Comparison of ENCODE assay signal across 9 cellular contexts in genomic region chr10:79239275-79239779, GRCh38.
A peak's percentile ranks its signal among the peaks of the same experiment; 100 is the strongest.
DNase-seq lines count a peak whose midpoint lies in the region; ATAC-seq and TF ChIP-seq lines count a peak whose summit lies in the region.
"Had no signal": no experiment of that assay in that cellular context is flagged by ENCODE, and none has a peak within 500 bp of the region (broad histone marks: within the 10 kb centered on the region; RNA-seq: fewer than 3 reads in every experiment).

No MANE protein-coding gene starts in this region.

- ATAC-seq in HG02852 (IDR thresholded peaks at IDR 0.05; ENCODE audit: unreplicated experiment) (no peak), HG03521 (IDR thresholded peaks at IDR 0.05; ENCODE audit: unreplicated experiment) (no peak)

- H3K4me3 ChIP-seq in esophagus muscularis mucosa (no peak overlapping the region), muscle layer of duodenum (ENCODE audit: low read depth in 1 of 2, low read length in 2 of 2) (no peak overlapping the region)

- no peak overlapping the region for H3K4me3 Mint-ChIP-seq in activated CD4-positive, alpha-beta T cell treated with anti-CD3 and anti-CD28 coated beads, Interleukin-2, amount 10 ng/mL, durations not matched to agents 24 days and 14 days

- intact Hi-C loops in esophagus muscularis mucosa (cut with DNase I): no loop called here
- intact Hi-C loops in activated CD4-positive, alpha-beta T cell treated with anti-CD3 and anti-CD28 coated beads, Interleukin-2, amount 10 ng/mL, durations not matched to agents 24 days and 14 days (cut with micrococcal nuclease): no loop called here

- TF ChIP-seq CTCF in esophagus muscularis mucosa (IDR thresholded peaks at IDR 0.05): no peak

- H3K27ac ChIP-seq in esophagus muscularis mucosa (replicated peaks in 1 of 4) (peak overlapping the region; percentile 62 to 80 (median 68)), muscle layer of duodenum (ENCODE audit: low read length) (peak overlapping the region; percentile 68)
- H3K27ac ChIP-seq: VCaP had no signal

- H3K27me3 ChIP-seq in esophagus muscularis mucosa: no peaks in the 10 kb centered on the region
- no peaks in the 10 kb centered on the region for H3K27me3 ChIP-seq in muscle layer of duodenum (ENCODE audit: low read depth, low read length)

- H3K4me1 ChIP-seq in esophagus muscularis mucosa: peaks cover 81 to 95% (median 94%) of the 10 kb centered on the region in 4 donors
- H3K4me1 ChIP-seq in muscle layer of duodenum (ENCODE audit: control insufficient read depth in 1 of 2, insufficient read depth in 2 of 2, low read length in 2 of 2): peaks cover 14 to 81% of the 10 kb centered on the region in 2 donors

- no peak overlapping the region for H3K27ac Mint-ChIP-seq in activated CD4-positive, alpha-beta T cell treated with anti-CD3 and anti-CD28 coated beads, Interleukin-2, amount 10 ng/mL, durations not matched to agents 24 days and 14 days

- no peak for TF ChIP-seq POLR2A in esophagus muscularis mucosa (IDR thresholded peaks at IDR 0.05; ENCODE audit: low read depth)

- 72% methylated on average over 3 of the region's 10 CpGs for WGBS in esophagus muscularis mucosa

- H3K27me3 Mint-ChIP-seq in activated CD4-positive, alpha-beta T cell treated with anti-CD3 and anti-CD28 coated beads, Interleukin-2, amount 10 ng/mL, durations not matched to agents 24 days and 14 days: no peaks in the 10 kb centered on the region

- H3K9me3 Mint-ChIP-seq in activated CD4-positive, alpha-beta T cell treated with anti-CD3 and anti-CD28 coated beads, Interleukin-2, amount 10 ng/mL, durations not matched to agents 24 days and 14 days: no peaks in the 10 kb centered on the region

- no peaks in the 10 kb centered on the region for H3K9me3 ChIP-seq in esophagus muscularis mucosa
- no peaks in the 10 kb centered on the region for H3K9me3 ChIP-seq in muscle layer of duodenum (ENCODE audit: control insufficient read depth in 1 of 2, low read length in 2 of 2)

- H3K4me1 Mint-ChIP-seq in activated CD4-positive, alpha-beta T cell treated with anti-CD3 and anti-CD28 coated beads, Interleukin-2, amount 10 ng/mL, durations not matched to agents 24 days and 14 days: peaks cover 33% of the 10 kb centered on the region

- H3K36me3 Mint-ChIP-seq in activated CD4-positive, alpha-beta T cell treated with anti-CD3 and anti-CD28 coated beads, Interleukin-2, amount 10 ng/mL, durations not matched to agents 24 days and 14 days (ENCODE audit: low read depth): peaks cover 7% of the 10 kb centered on the region

- TF ChIP-seq EP300 in esophagus muscularis mucosa (IDR thresholded peaks at IDR 0.05): no peak

- H3K36me3 ChIP-seq in esophagus muscularis mucosa (peaks cover 0 to 18% (median 12%) of the 10 kb centered on the region in 4 donors), muscle layer of duodenum (ENCODE audit: control insufficient read depth in 1 of 2, insufficient read depth in 2 of 2, low read length in 2 of 2) (no peaks in the 10 kb centered on the region)

- peak; percentile 63 for DNase-seq in AG08396 (ENCODE audit: low spot score)
- peak; percentile 27 for DNase-seq in MV-4-11 (lab: John Stamatoyannopoulos, UW)
- DNase-seq in esophagus muscularis mucosa (ENCODE audit: extremely low spot score): no peak
- no peak for DNase-seq in activated CD4-positive, alpha-beta T cell treated with anti-CD3 and anti-CD28 coated beads, Interleukin-2, amount 10 ng/mL, durations not matched to agents 24 days and 14 days
- no peak for DNase-seq in activated CD8-positive, alpha-beta memory T cell treated with anti-CD3 and anti-CD28 coated beads for 24 hours

Comparison
In these comparisons a context has a peak if more than half of its experiments do, and no peak if none do; other contexts are left out.
1. DNase-seq: peak in AG08396 (single experiment) and MV-4-11 (single experiment); none in esophagus muscularis mucosa (single experiment), activated CD4-positive, alpha-beta T cell treated with anti-CD3 and anti-CD28 coated beads, Interleukin-2, amount 10 ng/mL, durations not matched to agents 24 days and 14 days (single experiment) and activated CD8-positive, alpha-beta memory T cell treated with anti-CD3 and anti-CD28 coated beads for 24 hours (single experiment).